16 cellular contexts compared by ENCODE assay signal in the genomic region with DNA sequence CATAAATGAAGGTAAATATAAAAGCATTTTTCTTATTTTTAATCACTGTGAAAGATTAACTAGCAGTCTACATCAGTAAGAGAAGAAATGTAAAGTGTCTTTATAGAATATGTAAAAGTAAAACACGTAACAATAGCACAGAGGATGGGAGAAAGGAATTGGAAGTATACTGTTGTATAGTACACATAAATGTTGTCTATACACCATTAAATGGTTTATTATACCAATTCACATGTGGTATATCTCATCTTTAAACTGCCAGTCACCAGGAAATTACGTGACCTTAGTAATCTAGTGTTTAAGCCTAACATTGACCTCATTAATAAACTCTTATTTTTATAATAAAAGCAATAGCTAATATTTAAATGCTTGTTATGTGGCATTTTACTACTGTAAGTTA.
"Had no signal": no experiment of that assay in that cellular context is flagged by ENCODE, and none has a peak within 500 bp of the region (broad histone marks: within the 10 kb centered on the region; RNA-seq: fewer than 3 reads in every experiment).

No MANE protein-coding gene starts in this region.

- H3K27me3 ChIP-seq: adrenal gland, body of pancreas, left lung, sigmoid colon, stomach, suprapubic skin, tibial artery had no signal

- H3K9me3 ChIP-seq: adrenal gland, body of pancreas, left lung, lower lobe of right lung, sigmoid colon, stomach, suprapubic skin, tibial artery had no signal

- H3K4me1 ChIP-seq: suprapubic skin had no signal

- DNase-seq: activated CD4-positive, alpha-beta T cell treated with anti-CD3 and anti-CD28 coated beads, Interleukin-2, amount 50 U/mL, for 4 hours; activated effector memory CD4-positive, alpha-beta T cell treated with Interleukin-2 at 50 U/mL for 16 hours; aorta; effector memory CD4-positive, alpha-beta T cell; kidney glomerular epithelial cell; lower lobe of right lung; sigmoid colon; stimulated activated CD4-positive, alpha-beta T cell treated with anti-CD3 and anti-CD28 coated beads, Interleukin-1b, Interleukin-23, amount 100 ng/mL, for 48 hours; stimulated activated CD8-positive, alpha-beta memory T cell treated with anti-CD3 and anti-CD28 coated beads, Interleukin-4, amount 100 ng/mL, for 48 hours; stomach; tibial artery had no signal

- H3K36me3 ChIP-seq: adrenal gland, sigmoid colon, suprapubic skin had no signal

- H3K4me3 ChIP-seq: adrenal gland, body of pancreas, left lung, lower lobe of right lung, sigmoid colon, stomach, suprapubic skin, tibial artery had no signal

- H3K27ac ChIP-seq: adrenal gland, lower lobe of right lung, sigmoid colon, stomach, suprapubic skin, tibial artery, VCaP had no signal
